Comparison of ENCODE assay signal across 7 cellular contexts in the genomic region with DNA sequence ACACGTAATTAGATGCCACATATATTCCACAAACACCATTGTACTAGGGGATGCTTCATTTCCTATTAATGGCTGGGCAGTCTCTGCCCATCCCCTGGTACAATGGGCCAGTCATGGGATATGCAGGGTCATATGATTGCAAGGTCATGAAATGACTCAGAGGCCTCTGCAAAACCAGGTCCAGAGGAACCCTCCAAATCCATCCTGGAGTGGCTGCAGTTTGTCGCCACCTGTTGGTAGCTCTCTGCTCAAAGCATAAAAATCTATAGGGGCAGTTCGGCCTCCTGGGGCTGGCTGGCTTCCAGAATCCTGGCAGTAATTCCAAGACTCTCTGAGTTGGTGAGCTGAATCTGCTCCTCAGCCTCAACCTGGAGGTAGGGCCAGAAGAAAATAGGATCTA. TPM values are rescaled to one million over a fixed set of nuclear protein-coding genes. Genes with fewer than 3 reads are reported as not detected.
DNase-seq lines count a peak whose midpoint lies in the region; ATAC-seq, FAIRE-seq and TF ChIP-seq lines count a peak whose summit lies in the region.

No MANE protein-coding gene starts in this region.

- peak; percentile 44 for TF ChIP-seq RAD21 in SK-N-SH (IDR thresholded peaks at IDR 0.05; ENCODE audit: low read length)

- intact Hi-C loops in psoas muscle (cut with DNase I), result no loop called here

- TF ChIP-seq EP300 in SK-N-SH (IDR thresholded peaks at IDR 0.05; ENCODE audit: borderline replicate concordance in 1 of 2, low read depth in 1 of 2, low read length in 1 of 2), result no peak

- H3K9me2 ChIP-seq in SK-N-SH, result no peaks in the 10 kb centered on the region

- H3K4me1 ChIP-seq in SK-N-SH (ENCODE audit: control insufficient read depth in 1 of 2, insufficient read depth in 2 of 2, low read depth in 1 of 2, low read length in 1 of 2), result no peaks in the 10 kb centered on the region; a peak in 1 of 4 replicates
- H3K4me1 ChIP-seq in psoas muscle, result no peaks in the 10 kb centered on the region

- FAIRE-seq in GM19239 (lab: Jason Lieb, UNC), result peak; percentile 52

- no peak overlapping the region for H3K4me3 ChIP-seq in SK-N-SH (ENCODE audit: low read depth in 2 of 2, low read length in 1 of 2)
- no peak overlapping the region for H3K4me3 ChIP-seq in brain microvascular endothelial cell (ENCODE audit: low read depth, low read length)
- no peak overlapping the region for H3K4me3 ChIP-seq in psoas muscle

- H3K9me3 ChIP-seq in SK-N-SH (no peaks in the 10 kb centered on the region), psoas muscle (no peaks in the 10 kb centered on the region)

- H4K20me1 ChIP-seq in SK-N-SH (ENCODE audit: insufficient read depth), result no peaks in the 10 kb centered on the region

- ATAC-seq in psoas muscle, result no peak
- ATAC-seq in HG02678 (IDR thresholded peaks at IDR 0.05; ENCODE audit: unreplicated experiment), result no peak

- H3K79me2 ChIP-seq in SK-N-SH (ENCODE audit: insufficient read depth), result no peaks in the 10 kb centered on the region

- TF ChIP-seq CTCF in SK-N-SH (IDR thresholded peaks at IDR 0.05) (peak; percentile 63), brain microvascular endothelial cell (IDR thresholded peaks at IDR 0.05; ENCODE audit: low read depth, low read length, missing control alignments) (peak; percentile 62), psoas muscle (IDR thresholded peaks at IDR 0.05) (peak; percentile 19)

- H3K27me3 ChIP-seq in SK-N-SH (ENCODE audit: insufficient read depth) (no peaks in the 10 kb centered on the region), brain microvascular endothelial cell (replicated peaks) (no peaks in the 10 kb centered on the region), psoas muscle (ENCODE audit: insufficient read depth in 3 of 3, low read length in 2 of 3) (no peaks in the 10 kb centered on the region)

- DNase-seq in GM19239 (ENCODE audit: insufficient read length, low spot score) (no peak), SK-N-SH (peak; percentile 28), brain microvascular endothelial cell (peak; percentile 7), psoas muscle (no peak), GM03348 (ENCODE audit: low spot score) (no peak), SK-N-DZ (ENCODE audit: low spot score) (no peak)

- in situ Hi-C loops in brain microvascular endothelial cell (cut with HindIII; ENCODE audit: low pct_ligation_motif_present, low sequenced_read_pairs), result no loop called here

- no peak overlapping the region for H3K27ac ChIP-seq in SK-N-SH (ENCODE audit: low read depth in 2 of 2, low read length in 1 of 2)
- no peak overlapping the region for H3K27ac ChIP-seq in brain microvascular endothelial cell
- no peak overlapping the region for H3K27ac ChIP-seq in psoas muscle

- H2AFZ ChIP-seq in SK-N-SH (ENCODE audit: low read depth), result no peak overlapping the region

- POLR2A ChIA-PET in SK-N-SH (lab: Yijun Ruan, JAX), result no interaction called here

- 66% methylated on average over 3 of the region's 3 CpGs for WGBS in SK-N-SH (ENCODE audit: low lambda C conversion rate)
- 91 to 98% (median 97%) methylated on average over 3 of the region's 3 CpGs for WGBS in psoas muscle, 3 donors

- H3K36me3 ChIP-seq in SK-N-SH (replicated peaks in 1 of 2; ENCODE audit: control insufficient read depth in 1 of 2, insufficient read depth in 2 of 2, low read length in 1 of 2) (no peaks in the 10 kb centered on the region), brain microvascular endothelial cell (replicated peaks) (no peaks in the 10 kb centered on the region), psoas muscle (ENCODE audit: insufficient read depth in 1 of 2, low read depth in 1 of 2) (no peaks in the 10 kb centered on the region)

- no peaks in the 10 kb centered on the region for H3F3A ChIP-seq in SK-N-SH (replicated peaks; ENCODE audit: insufficient read depth)

- no peak overlapping the region for H3K9ac ChIP-seq in SK-N-SH

- no peak overlapping the region for H3K4me2 ChIP-seq in SK-N-SH

- CTCF ChIA-PET in SK-N-SH (lab: Yijun Ruan, JAX), result interaction anchor here (0.8 to 1.2 kb wide), 3 partner anchors 10 to 86 kb away, joined by 3 to 5 read pairs (median 4); no protein-coding TSS in a partner anchor

TF ChIP-seq in SK-N-SH, 30 proteins besides CTCF, POLR2A, EP300 and RAD21:
- TF ChIP-seq RFX5 (IDR thresholded peaks at IDR 0.05; ENCODE audit: low read length) (no peak), TEAD4 (IDR thresholded peaks at IDR 0.05; ENCODE audit: borderline replicate concordance, insufficient read depth) (no peak), RXRA (IDR thresholded peaks at IDR 0.05; ENCODE audit: borderline replicate concordance, low read depth) (no peak), POLR2AphosphoS5 (IDR thresholded peaks at IDR 0.05; ENCODE audit: low read depth, low read length) (no peak), CHD2 (IDR thresholded peaks at IDR 0.05; ENCODE audit: low read length, partially characterized antibody) (no peak), FOSL2 (IDR thresholded peaks at IDR 0.05; ENCODE audit: borderline replicate concordance, low read depth) (no peak), FOXJ3 (CRISPR knock-in tag; IDR thresholded peaks at IDR 0.05) (no peak), YY1 (IDR thresholded peaks at IDR 0.05; ENCODE audit: low read depth) (no peak), MEF2A (IDR thresholded peaks at IDR 0.05; ENCODE audit: borderline replicate concordance, low read depth) (no peak)
- TF ChIP-seq, protein P1, sequence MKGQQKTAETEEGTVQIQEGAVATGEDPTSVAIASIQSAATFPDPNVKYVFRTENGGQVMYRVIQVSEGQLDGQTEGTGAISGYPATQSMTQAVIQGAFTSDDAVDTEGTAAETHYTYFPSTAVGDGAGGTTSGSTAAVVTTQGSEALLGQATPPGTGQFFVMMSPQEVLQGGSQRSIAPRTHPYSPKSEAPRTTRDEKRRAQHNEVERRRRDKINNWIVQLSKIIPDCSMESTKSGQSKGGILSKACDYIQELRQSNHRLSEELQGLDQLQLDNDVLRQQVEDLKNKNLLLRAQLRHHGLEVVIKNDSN (IDR thresholded peaks at IDR 0.05; ENCODE audit: borderline replicate concordance, low read depth), result no peak
- TF ChIP-seq, protein P2, sequence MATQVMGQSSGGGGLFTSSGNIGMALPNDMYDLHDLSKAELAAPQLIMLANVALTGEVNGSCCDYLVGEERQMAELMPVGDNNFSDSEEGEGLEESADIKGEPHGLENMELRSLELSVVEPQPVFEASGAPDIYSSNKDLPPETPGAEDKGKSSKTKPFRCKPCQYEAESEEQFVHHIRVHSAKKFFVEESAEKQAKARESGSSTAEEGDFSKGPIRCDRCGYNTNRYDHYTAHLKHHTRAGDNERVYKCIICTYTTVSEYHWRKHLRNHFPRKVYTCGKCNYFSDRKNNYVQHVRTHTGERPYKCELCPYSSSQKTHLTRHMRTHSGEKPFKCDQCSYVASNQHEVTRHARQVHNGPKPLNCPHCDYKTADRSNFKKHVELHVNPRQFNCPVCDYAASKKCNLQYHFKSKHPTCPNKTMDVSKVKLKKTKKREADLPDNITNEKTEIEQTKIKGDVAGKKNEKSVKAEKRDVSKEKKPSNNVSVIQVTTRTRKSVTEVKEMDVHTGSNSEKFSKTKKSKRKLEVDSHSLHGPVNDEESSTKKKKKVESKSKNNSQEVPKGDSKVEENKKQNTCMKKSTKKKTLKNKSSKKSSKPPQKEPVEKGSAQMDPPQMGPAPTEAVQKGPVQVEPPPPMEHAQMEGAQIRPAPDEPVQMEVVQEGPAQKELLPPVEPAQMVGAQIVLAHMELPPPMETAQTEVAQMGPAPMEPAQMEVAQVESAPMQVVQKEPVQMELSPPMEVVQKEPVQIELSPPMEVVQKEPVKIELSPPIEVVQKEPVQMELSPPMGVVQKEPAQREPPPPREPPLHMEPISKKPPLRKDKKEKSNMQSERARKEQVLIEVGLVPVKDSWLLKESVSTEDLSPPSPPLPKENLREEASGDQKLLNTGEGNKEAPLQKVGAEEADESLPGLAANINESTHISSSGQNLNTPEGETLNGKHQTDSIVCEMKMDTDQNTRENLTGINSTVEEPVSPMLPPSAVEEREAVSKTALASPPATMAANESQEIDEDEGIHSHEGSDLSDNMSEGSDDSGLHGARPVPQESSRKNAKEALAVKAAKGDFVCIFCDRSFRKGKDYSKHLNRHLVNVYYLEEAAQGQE (IDR thresholded peaks at IDR 0.05; ENCODE audit: low read depth, low read length), result no peak

RNA-seq across cellular contexts. Expression of a gene that starts 22.9 kb away (rescaled TPM):
- 23.0 and 23.2 TPM in 2 replicates for polyA plus RNA-seq in SK-N-SH (2012; rRNA removed)
- polyA plus RNA-seq in SK-N-SH (2012; cell fraction: cytosol; rRNA removed), result 24.7 and 26.4 TPM in 2 replicates
- 12.3 and 12.4 TPM in 2 replicates for polyA plus RNA-seq in SK-N-SH (2012; cell fraction: nucleus; rRNA removed)
- total RNA-seq in psoas muscle, result 10 to 100 TPM; 21.2 to 34.0 (median 33.3) TPM
- 10 to 100 TPM; 17.2 to 21.4 (median 18.5) TPM for polyA plus RNA-seq in psoas muscle
- 14.6 and 19.3 TPM in 2 replicates for polyA plus RNA-seq in SK-N-DZ (2014; cell fraction: cytosol; rRNA removed)
- polyA plus RNA-seq in SK-N-DZ (2014; cell fraction: nucleus; rRNA removed), result 9.0 and 13.9 TPM in 2 replicates

RNA-seq across cellular contexts. Expression of a gene that starts 23.4 kb away (rescaled TPM):
- polyA plus RNA-seq in SK-N-SH (2012; rRNA removed), result 1.1 and 1.4 TPM in 2 replicates
- polyA plus RNA-seq in SK-N-SH (2012; cell fraction: cytosol; rRNA removed), result 1.5 and 1.6 TPM in 2 replicates
- 0.41 and 0.71 TPM in 2 replicates for polyA plus RNA-seq in SK-N-SH (2012; cell fraction: nucleus; rRNA removed)
- 10 to 100 TPM in 3 of 4 donors, 1 to 10 TPM in 1; 4.6 to 14.3 (median 13.4) TPM for total RNA-seq in psoas muscle
- polyA plus RNA-seq in psoas muscle, result 1 to 10 TPM; 2.3 to 4.1 (median 3.9) TPM
- 2.3 and 2.8 TPM in 2 replicates for polyA plus RNA-seq in SK-N-DZ (2014; cell fraction: cytosol; rRNA removed)
- polyA plus RNA-seq in SK-N-DZ (2014; cell fraction: nucleus; rRNA removed), result 1.1 and 1.2 TPM in 2 replicates

Comparison
In these comparisons a context has a peak if more than half of its experiments do, and no peak if none do; other contexts are left out.
1. DNase-seq: peak in SK-N-SH (single experiment) and brain microvascular endothelial cell (single experiment); none in GM19239 (single experiment), psoas muscle (0 of 2), GM03348 (single experiment) and SK-N-DZ (single experiment).
2. Peak in every context shown above with its lines, with median percentiles within 50 percentile points of each other: CTCF ChIP-seq.